16 cellular contexts compared by ENCODE assay signal in the genomic region with DNA sequence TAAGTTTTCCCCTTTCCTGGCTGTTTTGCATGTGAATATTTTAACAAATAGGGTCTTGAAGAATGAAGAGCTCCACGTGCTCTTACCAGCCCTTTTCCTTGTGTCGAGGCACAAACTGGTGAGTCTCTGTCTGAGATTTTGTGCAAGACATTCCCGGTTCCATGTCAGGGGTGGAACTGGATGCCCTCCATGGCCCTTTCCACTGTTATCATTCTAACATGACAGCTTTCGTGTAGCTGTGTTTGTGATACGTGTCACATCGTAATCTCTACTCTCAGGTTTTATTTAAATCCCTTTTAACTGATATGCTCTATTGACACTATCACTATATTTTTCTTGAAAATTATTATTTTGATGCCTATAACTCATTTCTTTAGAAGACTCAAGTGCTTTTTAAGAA.
"Had no signal": no experiment of that assay in that cellular context is flagged by ENCODE, and none has a peak within 500 bp of the region (broad histone marks: within the 10 kb centered on the region; RNA-seq: fewer than 3 reads in every experiment).

No MANE protein-coding gene starts in this region.

- H3K4me3 ChIP-seq: esophagus squamous epithelium, lower lobe of right lung, skin epidermis, suprapubic skin had no signal

- ATAC-seq: activated CD8-positive, alpha-beta T cell treated with anti-CD3 and anti-CD28 coated beads, Interleukin-2, amount 10 ng/mL, durations not matched to agents 7 days and 5 days; lower lobe of right lung; natural killer cell treated with Interleukin-12 subunit alpha and Interleukin-12 subunit beta and Interleukin-15 and Interleukin-18, amount 100 ng/mL, for 72 hours; stimulated activated naive CD8-positive, alpha-beta T cell treated with anti-CD3 and anti-CD28 coated beads, Interleukin-15, amount 100 ng/mL, for 72 hours had no signal

- DNase-seq: activated CD4-positive, alpha-beta T cell treated with anti-CD3 and anti-CD28 coated beads, Interleukin-2, amount 10 ng/mL, durations not matched to agents 7 days and 5 days; activated CD4-positive, CD25-positive, alpha-beta regulatory T cell; activated CD8-positive, alpha-beta T cell treated with anti-CD3 and anti-CD28 coated beads, Interleukin-2, amount 10 ng/mL, durations not matched to agents 7 days and 5 days; activated naive CD4-positive, alpha-beta T cell treated with anti-CD3 and anti-CD28 coated beads for 36 hours; activated T-cell treated with anti-CD3 and anti-CD28 coated beads, Interleukin-2, amount 50 U/mL, for 24 hours; anterior cingulate cortex; effector memory CD4-positive, alpha-beta T cell; esophagus squamous epithelium; lower lobe of right lung; stimulated activated CD4-positive, alpha-beta T cell treated with anti-CD3 and anti-CD28 coated beads, Interleukin-15, amount 100 ng/mL, for 24 hours; stimulated activated CD4-positive, alpha-beta T cell treated with anti-CD3 and anti-CD28 coated beads, Interleukin-4, amount 100 ng/mL, for 1 hour; stimulated activated naive CD8-positive, alpha-beta T cell treated with anti-CD3 and anti-CD28 coated beads, Interleukin-15, amount 100 ng/mL, for 72 hours; T1000 had no signal

- H3K27me3 ChIP-seq: esophagus squamous epithelium, suprapubic skin had no signal

- H3K36me3 ChIP-seq: lower lobe of right lung, suprapubic skin had no signal

- H3K9me3 ChIP-seq: esophagus squamous epithelium, lower lobe of right lung, suprapubic skin had no signal

- H3K27ac ChIP-seq: esophagus squamous epithelium, lower lobe of right lung, skin epidermis, suprapubic skin had no signal

- H3K4me1 ChIP-seq: esophagus squamous epithelium, lower lobe of right lung, suprapubic skin had no signal
